ENCODE assay signal across 16 cellular contexts in the genomic region with DNA sequence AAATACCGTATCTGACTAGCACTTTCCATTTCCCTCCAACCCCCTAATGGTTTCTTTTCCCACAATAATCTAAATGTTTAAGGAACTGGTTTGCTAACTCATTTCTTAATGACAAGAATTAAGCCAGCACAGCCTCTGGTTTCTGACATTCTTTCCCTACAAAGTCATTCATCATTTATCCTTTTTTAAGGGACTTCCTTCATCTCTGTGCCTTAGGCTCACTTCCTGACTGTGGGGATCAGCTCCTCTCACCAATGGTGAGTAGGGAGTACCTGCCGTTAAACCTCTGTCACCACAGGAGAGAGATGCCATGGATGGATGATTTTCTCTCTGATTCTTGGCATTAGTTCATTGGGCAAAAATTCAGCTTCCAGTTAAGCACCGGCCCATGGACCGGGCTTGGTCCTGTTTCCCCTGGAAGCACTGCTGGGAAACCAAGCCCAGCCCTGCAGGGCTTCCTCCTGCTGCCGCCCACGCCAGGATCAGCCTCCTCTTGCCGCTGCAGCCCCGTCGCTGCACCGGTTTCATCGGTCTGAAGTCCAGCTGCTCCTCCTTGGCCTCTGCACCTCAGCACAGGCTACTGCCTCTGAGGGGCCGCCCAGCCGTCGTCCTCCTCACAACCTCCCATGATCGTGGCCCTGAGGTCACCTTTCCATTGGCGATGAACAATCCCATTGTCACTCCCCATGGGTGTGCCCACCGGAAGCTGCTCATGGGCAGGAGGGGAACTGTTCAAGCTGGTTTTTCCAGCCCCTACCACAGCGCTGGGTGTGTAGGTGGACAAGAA.
DNase-seq lines count a peak whose midpoint lies in the region; ATAC-seq and TF ChIP-seq lines count a peak whose summit lies in the region.
"Had no signal": no experiment of that assay in that cellular context is flagged by ENCODE, and none has a peak within 500 bp of the region (broad histone marks: within the 10 kb centered on the region; RNA-seq: fewer than 3 reads in every experiment).

No MANE protein-coding gene starts in this region.

- ATAC-seq in foreskin keratinocyte (peak; percentile 62), HG03432 (IDR thresholded peaks at IDR 0.05; ENCODE audit: unreplicated experiment) (no peak)
- ATAC-seq: natural killer cell had no signal

- no peak overlapping the region for H2AFZ ChIP-seq in Karpas-422 (ENCODE audit: low read length)

- H3K4me1 ChIP-seq in foreskin keratinocyte, result peaks cover 10% of the 10 kb centered on the region
- peaks cover 9% of the 10 kb centered on the region for H3K4me1 ChIP-seq in Karpas-422 (ENCODE audit: low read length)

- H3K27ac ChIP-seq in RWPE1, result no peak overlapping the region
- H3K27ac ChIP-seq in foreskin keratinocyte, result no peak overlapping the region
- no peak overlapping the region for H3K27ac ChIP-seq in Karpas-422 (ENCODE audit: low read length)
- H3K27ac ChIP-seq: 22Rv1, cardiac muscle cell, thoracic aorta had no signal

- H3K9ac ChIP-seq in Karpas-422 (ENCODE audit: low read length), result no peak overlapping the region

- H3K4me3 ChIP-seq in Karpas-422 (ENCODE audit: low read length), result no peak overlapping the region
- H3K4me3 ChIP-seq: cardiac muscle cell, thoracic aorta had no signal

- no peaks in the 10 kb centered on the region for H3K79me2 ChIP-seq in Karpas-422 (ENCODE audit: low read length)

- H3K27ac Mint-ChIP-seq in type B pancreatic cell, result peak overlapping the region; percentile 27
- H3K27ac Mint-ChIP-seq: natural killer cell had no signal

- H3K36me3 Mint-ChIP-seq in type B pancreatic cell, result no peaks in the 10 kb centered on the region
- H3K36me3 Mint-ChIP-seq: natural killer cell had no signal

- no peak overlapping the region for H3K4me3 Mint-ChIP-seq in type B pancreatic cell
- H3K4me3 Mint-ChIP-seq: H9, natural killer cell had no signal

- CTCF ChIA-PET in RWPE1 (lab: Yijun Ruan, JAX), result no interaction called here

- no peak overlapping the region for H3K4me2 ChIP-seq in Karpas-422 (ENCODE audit: low read depth, low read length, poor library complexity, severe bottlenecking)

- TF ChIP-seq CTCF in RWPE1 (conservative IDR thresholded peaks at IDR 0.05; ENCODE audit: low read depth), result no peak
- no peak for TF ChIP-seq CTCF in foreskin keratinocyte (conservative IDR thresholded peaks at IDR 0.05)
- no peak for TF ChIP-seq CTCF in type B pancreatic cell (conservative IDR thresholded peaks at IDR 0.05)

- no peaks in the 10 kb centered on the region for H4K20me1 ChIP-seq in Karpas-422 (ENCODE audit: insufficient read depth, low read depth, low read length)

- H3K36me3 ChIP-seq in Karpas-422 (ENCODE audit: insufficient read depth, low read length), result no peaks in the 10 kb centered on the region
- H3K36me3 ChIP-seq: cardiac muscle cell, thoracic aorta had no signal

- H3K9me2 ChIP-seq in Karpas-422 (replicated peaks; ENCODE audit: insufficient read depth, low read length), result no peaks in the 10 kb centered on the region

- POLR2A ChIA-PET in RWPE1 (lab: Yijun Ruan, JAX; ENCODE audit: low non-redundant PET), result no interaction called here

- no peaks in the 10 kb centered on the region for H3K27me3 ChIP-seq in foreskin keratinocyte
- no peaks in the 10 kb centered on the region; the same call in 1 of the 2 replicates for H3K27me3 ChIP-seq in Karpas-422 (ENCODE audit: low read length)
- H3K27me3 ChIP-seq: cardiac muscle cell had no signal

- peak; percentile 29 for DNase-seq in DMS 273 (lab: John Stamatoyannopoulos, UW; ENCODE audit: unreplicated experiment)
- no peak for DNase-seq in DMS 273 treated with DMSO at 0.1 percent for 48 hours (lab: John Stamatoyannopoulos, UW)
- DNase-seq in RWPE1 (ENCODE audit: low spot score), result peak; percentile 12
- peak; percentile 22 to 27 for DNase-seq in foreskin keratinocyte
- DNase-seq in type B pancreatic cell (ENCODE audit: extremely low spot score, unreplicated experiment), result no peak
- DNase-seq in Karpas-422, result no peak
- no peak for DNase-seq in cerebellar nuclear complex (lab: John Stamatoyannopoulos, UW)
- DNase-seq: activated effector memory CD4-positive, alpha-beta T cell treated with Interleukin-2 at 50 U/mL for 16 hours; H9; natural killer cell; NCI-H1694 treated with DMSO at 0.1 percent for 48 hours; T-helper 2 cell had no signal

- peaks cover 18% of the 10 kb centered on the region for H3K4me1 Mint-ChIP-seq in type B pancreatic cell (ENCODE audit: unreplicated experiment)
- H3K4me1 Mint-ChIP-seq: natural killer cell had no signal

- no peaks in the 10 kb centered on the region for H3K27me3 Mint-ChIP-seq in type B pancreatic cell

- H3K9me3 Mint-ChIP-seq in type B pancreatic cell, result no peaks in the 10 kb centered on the region
- H3K9me3 Mint-ChIP-seq: H9, natural killer cell had no signal

- H3K9me3 ChIP-seq in Karpas-422 (ENCODE audit: low read length), result no peaks in the 10 kb centered on the region
- H3K9me3 ChIP-seq: thoracic aorta had no signal

Comparison
In these comparisons a context has a peak if more than half of its experiments do, and no peak if none do; other contexts are left out.
1. DNase-seq: peak in DMS 273 (single experiment), RWPE1 (single experiment) and foreskin keratinocyte (2 of 2); none in DMS 273 treated with DMSO at 0.1 percent for 48 hours (single experiment), type B pancreatic cell (single experiment), Karpas-422 (single experiment) and cerebellar nuclear complex (0 of 2).